ENCODE assay signal across 8 cellular contexts in genomic region chr12:66782-67504, GRCh38. TPM values are rescaled to one million over a fixed set of nuclear protein-coding genes. Genes with fewer than 3 reads are reported as not detected.
DNase-seq lines count a peak whose midpoint lies in the region; ATAC-seq and TF ChIP-seq lines count a peak whose summit lies in the region.
"Not testable (repeated sequence)": the region's sequence is repeated elsewhere in the genome, so short reads cannot be mapped to it uniquely, and the experiment has no call there.

No MANE protein-coding gene starts in this region.

- peaks cover 12% of the 10 kb centered on the region for H3K27me3 Mint-ChIP-seq in activated naive CD8-positive, alpha-beta T cell treated with anti-CD3 and anti-CD28 coated beads, Interleukin-2, amount 10 ng/mL, durations not matched to agents 7 days and 5 days
- peaks cover 64% of the 10 kb centered on the region for H3K27me3 Mint-ChIP-seq in neural crest cell (ENCODE audit: low read depth)

- H3K4me3 ChIP-seq in RWPE2 (ENCODE audit: severe bottlenecking); epithelial cell of esophagus (ENCODE audit: low read length); thoracic aorta: not testable (repeated sequence)
- H3K4me3 ChIP-seq in iPS-18c (ENCODE audit: insufficient read depth, low read depth, low read length), result peak overlapping the region; percentile 46; the same call in 1 of the 2 replicates

- H3K4me1 Mint-ChIP-seq in activated naive CD8-positive, alpha-beta T cell treated with anti-CD3 and anti-CD28 coated beads, Interleukin-2, amount 10 ng/mL, durations not matched to agents 7 days and 5 days; neural crest cell: not testable (repeated sequence)

- DNase-seq in RWPE2 (ENCODE audit: low spot score); thoracic aorta (ENCODE audit: low spot score): not testable (repeated sequence)
- peak; percentile 64 for DNase-seq in activated naive CD8-positive, alpha-beta T cell treated with anti-CD3 and anti-CD28 coated beads, Interleukin-2, amount 10 ng/mL, durations not matched to agents 7 days and 5 days
- peak; percentile 40 for DNase-seq in epithelial cell of esophagus (ENCODE audit: low read depth)
- DNase-seq in neural crest cell (ENCODE audit: low read depth, low spot score), result peak; percentile 54

- POLR2A ChIA-PET in activated naive CD8-positive, alpha-beta T cell treated with anti-CD3 and anti-CD28 coated beads, Interleukin-2, amount 10 ng/mL, durations not matched to agents 7 days and 5 days (lab: Charles Lee), result not testable (repeated sequence)

- not testable (repeated sequence) for H3K27me3 ChIP-seq in RWPE2 (ENCODE audit: insufficient read depth, poor library complexity, severe bottlenecking); thoracic aorta (replicated peaks; ENCODE audit: insufficient read depth)

- H3K4me1 ChIP-seq in RWPE2 (ENCODE audit: insufficient read depth, poor library complexity, severe bottlenecking); thoracic aorta (ENCODE audit: control insufficient read depth in 1 of 2, low read depth in 2 of 2): not testable (repeated sequence)

- not testable (repeated sequence) for H3K36me3 ChIP-seq in RWPE2 (ENCODE audit: low read depth); thoracic aorta

- ATAC-seq in GM18498 (IDR thresholded peaks at IDR 0.05; ENCODE audit: unreplicated experiment) (peak; percentile 68), HG02798 (IDR thresholded peaks at IDR 0.05; ENCODE audit: poor library complexity, unreplicated experiment) (peak; percentile 64), RWPE2 (ENCODE audit: low read depth) (peak; percentile 95), thoracic aorta (ENCODE audit: insufficient number of reproducible peaks, low FRiP score, low read depth) (peak; percentile 62)
- peak; percentile 99 for ATAC-seq in activated naive CD8-positive, alpha-beta T cell treated with anti-CD3 and anti-CD28 coated beads, Interleukin-2, amount 10 ng/mL, durations not matched to agents 7 days and 5 days (ENCODE audit: low read depth)

- not testable (repeated sequence) for H3K27ac Mint-ChIP-seq in activated naive CD8-positive, alpha-beta T cell treated with anti-CD3 and anti-CD28 coated beads, Interleukin-2, amount 10 ng/mL, durations not matched to agents 7 days and 5 days; neural crest cell (ENCODE audit: unreplicated experiment)

- H3K36me3 Mint-ChIP-seq in activated naive CD8-positive, alpha-beta T cell treated with anti-CD3 and anti-CD28 coated beads, Interleukin-2, amount 10 ng/mL, durations not matched to agents 7 days and 5 days; neural crest cell (ENCODE audit: low read depth): not testable (repeated sequence)

- H3K27ac ChIP-seq in RWPE2 (ENCODE audit: poor library complexity, severe bottlenecking); thoracic aorta: not testable (repeated sequence)

- H3K4me3 Mint-ChIP-seq in activated naive CD8-positive, alpha-beta T cell treated with anti-CD3 and anti-CD28 coated beads, Interleukin-2, amount 10 ng/mL, durations not matched to agents 7 days and 5 days; neural crest cell: not testable (repeated sequence)

- H3K9me3 ChIP-seq in RWPE2 (ENCODE audit: severe bottlenecking); iPS-18c (ENCODE audit: control insufficient read depth, insufficient read depth, low read length); thoracic aorta: not testable (repeated sequence)

- H3K9me3 Mint-ChIP-seq in activated naive CD8-positive, alpha-beta T cell treated with anti-CD3 and anti-CD28 coated beads, Interleukin-2, amount 10 ng/mL, durations not matched to agents 7 days and 5 days; neural crest cell: not testable (repeated sequence)

- TF ChIP-seq CTCF in RWPE2 (IDR thresholded peaks at IDR 0.05; ENCODE audit: poor library complexity, severe bottlenecking); epithelial cell of esophagus (IDR thresholded peaks at IDR 0.05; ENCODE audit: insufficient read depth, low read depth, low read length, missing control alignments); thoracic aorta (IDR thresholded peaks at IDR 0.05): not testable (repeated sequence)
- TF ChIP-seq CTCF in neural crest cell (conservative IDR thresholded peaks at IDR 0.05), result peak; percentile 18

RNA-seq across cellular contexts. Expression of gene IQSEC3, which starts 0.4 kb away (rescaled TPM):
- 1 to 10 TPM; 7.3 to 8.0 TPM for total RNA-seq in activated naive CD8-positive, alpha-beta T cell treated with anti-CD3 and anti-CD28 coated beads, Interleukin-2, amount 10 ng/mL, durations not matched to agents 7 days and 5 days
- total RNA-seq in neural crest cell, result 0.34 and 1.1 TPM in 2 replicates
- total RNA-seq in thoracic aorta, result 1 to 10 TPM; 1.1 to 1.3 TPM
